8 cellular contexts compared by ENCODE assay signal in the genomic region with DNA sequence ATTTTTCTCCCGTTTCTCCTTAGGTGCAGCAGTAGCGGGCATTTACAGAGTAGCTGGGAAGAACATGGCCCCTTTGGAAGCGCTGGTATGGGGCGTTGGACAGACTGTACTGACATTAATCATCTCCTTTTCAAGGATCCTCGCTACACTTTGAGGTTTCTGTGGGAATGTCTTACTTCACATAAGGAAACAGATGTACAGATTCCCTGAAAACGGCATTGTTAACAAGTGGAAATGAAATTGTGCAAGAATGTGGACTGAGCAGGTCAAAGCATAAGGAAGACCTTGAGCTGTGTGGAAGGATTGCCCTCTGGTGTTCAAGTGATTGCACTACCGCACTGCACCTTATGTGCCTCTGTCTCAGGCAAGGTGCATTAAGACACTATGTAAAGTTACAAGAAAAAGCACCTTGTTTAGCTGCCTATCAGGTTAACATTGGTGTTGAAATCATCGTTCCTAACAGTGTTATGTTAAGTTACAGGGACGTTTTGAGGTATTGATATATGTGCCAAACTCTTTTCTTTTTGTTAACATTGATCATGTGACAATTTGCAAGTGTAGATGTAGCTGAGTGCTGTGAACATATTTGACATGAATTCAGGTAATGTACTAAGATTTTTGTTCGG. TPM values are rescaled to one million over a fixed set of nuclear protein-coding genes. Genes with fewer than 3 reads are reported as not detected.
DNase-seq lines count a peak whose midpoint lies in the region; ATAC-seq, FAIRE-seq and TF ChIP-seq lines count a peak whose summit lies in the region.

No MANE protein-coding gene starts in this region.

- intact Hi-C loops in Right ventricle myocardium inferior (cut with DNase I) (loop anchor here (2.0 to 5.0 kb wide), 2 partner anchors 78 to 431 kb away; no protein-coding TSS in a partner anchor), cardiac septum (cut with DNase I) (loop anchor here (10.0 kb wide), 1 partner anchor 621 kb away; no protein-coding TSS in a partner anchor), K562 (cut with micrococcal nuclease) (loop anchor here (1.0 to 10.0 kb wide), 6 partner anchors 79 to 621 kb away; no protein-coding TSS in a partner anchor)

- H3K79me2 ChIP-seq in K562 (ENCODE audit: control insufficient read depth, insufficient read depth, low read length), result no peaks in the 10 kb centered on the region

- POLR2A ChIA-PET in K562 (lab: Yijun Ruan, JAX), result interaction anchor here (0.6 to 1.1 kb wide), 7 partner anchors 11 to 1002 kb away, joined by 3 read pairs; no protein-coding TSS in a partner anchor

- H3K4me1 ChIP-seq in K562 (replicated peaks in 1 of 2; ENCODE audit: control insufficient read depth in 2 of 2, insufficient read depth in 2 of 2, low read length in 2 of 2), result no peaks in the 10 kb centered on the region
- H3K4me1 ChIP-seq in iPS DF 6.9 (ENCODE audit: control insufficient read depth, insufficient read depth, low read length), result no peaks in the 10 kb centered on the region

- TF ChIP-seq CTCF in NB4 (IDR thresholded peaks at IDR 0.05; ENCODE audit: low read depth, low read length) (peak; percentile 95), K562 (IDR thresholded peaks at IDR 0.05 in 2 of 3, conservative IDR thresholded peaks at IDR 0.05 in 1 of 3; ENCODE audit: insufficient read depth in 2 of 3, low read depth in 1 of 3, low read length in 3 of 3) (peak; percentile 85 to 95 (median 93))

- no TSS peak for BruUV-seq in K562 (replicated peaks; lab: Mats Ljungman, UMichigan)

- in situ Hi-C loops in K562 (cut with MboI), result no loop called here

- H3K9me1 ChIP-seq in K562 (ENCODE audit: control insufficient read depth, insufficient read depth, low read length), result no peaks in the 10 kb centered on the region

- DNase-seq in Right ventricle myocardium inferior (ENCODE audit: missing footprints), result no peak
- DNase-seq in cardiac septum (ENCODE audit: low spot score), result no peak
- peak; percentile 88 for DNase-seq in NB4 (ENCODE audit: low read depth)
- DNase-seq in SW480 (ENCODE audit: low spot score), result peak; percentile 53
- peak; percentile 63 to 80 (median 68) for DNase-seq in K562 (ENCODE audit: extremely low read depth in 1 of 4, low spot score in 3 of 4)
- peak; percentile 58 for DNase-seq in iPS DF 6.9 (ENCODE audit: low read depth, low spot score)
- DNase-seq in stimulated activated CD4-positive, alpha-beta T cell treated with anti-CD3 and anti-CD28 coated beads, Interleukin-12 subunit alpha, Interleukin-12 subunit beta, amount 100 ng/mL, for 4 hours, result peak; percentile 12

- no peaks in the 10 kb centered on the region for H4K20me1 ChIP-seq in K562 (replicated peaks; ENCODE audit: control insufficient read depth, insufficient read depth, low read length)

- peak; percentile 90 for ATAC-seq in Right ventricle myocardium inferior
- ATAC-seq in HG02610 (IDR thresholded peaks at IDR 0.05; ENCODE audit: unreplicated experiment), result peak; percentile 99
- ATAC-seq in K562, result peak; percentile 100

- TF ChIP-seq POLR2A in NB4 (IDR thresholded peaks at IDR 0.05; ENCODE audit: extremely low read depth, insufficient read length) (no peak), K562 (conservative IDR thresholded peaks at IDR 0.05) (no peak)

- 8% methylated on average over 10 of the region's 10 CpGs for WGBS in K562 (ENCODE audit: insufficient coverage, low coverage, missing lambda C conversion rate)
- no CpG with 5 or more reads among the region's 10 CpGs for WGBS in iPS DF 6.9 (ENCODE audit: insufficient coverage, insufficient read length)

- peak; percentile 94 to 95 for TF ChIP-seq RAD21 in K562 (CRISPR knock-in tag; conservative IDR thresholded peaks at IDR 0.05 in 1 of 2, IDR thresholded peaks at IDR 0.05 in 1 of 2)

- CTCF ChIA-PET in K562 (lab: Yijun Ruan, JAX; ENCODE audit: low intra/inter-chr PET ratio), result interaction anchor here (0.6 to 1.5 kb wide), 6 partner anchors 432 to 1097 kb away, joined by 3 to 6 read pairs (median 4); no protein-coding TSS in a partner anchor

- H3K4me3 ChIP-seq in NB4 (ENCODE audit: low read depth, low read length) (no peak overlapping the region), K562 (no peak overlapping the region), iPS DF 6.9 (ENCODE audit: low read length) (no peak overlapping the region)

- 0 out of 2 replicates have a peak overlapping the region, but pooled peaks have one; percentile 18 for H2AFZ ChIP-seq in K562 (ENCODE audit: low read depth, low read length)

- peaks cover 2 to 3% of the 10 kb centered on the region in 2 experiments; a peak in 1 of 5 replicates for H3K27me3 ChIP-seq in K562 (ENCODE audit: control insufficient read depth in 2 of 2, insufficient read depth in 2 of 2, low read length in 2 of 2)
- no peaks in the 10 kb centered on the region for H3K27me3 ChIP-seq in iPS DF 6.9 (ENCODE audit: control insufficient read depth, insufficient read depth, low read length)

- FAIRE-seq in K562 (lab: Jason Lieb, UNC), result peak; percentile 97

- H3K36me3 ChIP-seq in K562 (ENCODE audit: control insufficient read depth, insufficient read depth, low read length) (no peaks in the 10 kb centered on the region), iPS DF 6.9 (ENCODE audit: control insufficient read depth, insufficient read depth, low read length) (no peaks in the 10 kb centered on the region)

- no peak overlapping the region for H3K4me2 ChIP-seq in K562 (ENCODE audit: insufficient read depth, low read length)

- H3K27ac ChIP-seq in K562 (ENCODE audit: extremely low read depth, low read depth, low read length), result no peak overlapping the region
- H3K27ac ChIP-seq in iPS DF 6.9 (ENCODE audit: low read length), result no peak overlapping the region

- no peak for TF ChIP-seq EP300 in K562 (IDR thresholded peaks at IDR 0.05; ENCODE audit: low read length)

- no peaks in the 10 kb centered on the region for H3K9me3 ChIP-seq in K562 (replicated peaks; ENCODE audit: control insufficient read depth, insufficient read depth, low read depth, low read length)
- H3K9me3 ChIP-seq in iPS DF 6.9 (ENCODE audit: control insufficient read depth, insufficient read depth, low read length), result no peaks in the 10 kb centered on the region

- H3K9ac ChIP-seq in K562 (ENCODE audit: insufficient read depth in 1 of 2, low read depth in 2 of 2, low read length in 2 of 2), result no peak overlapping the region

TF ChIP-seq in K562, 482 proteins besides CTCF, POLR2A, EP300 and RAD21 (continues in another document):
- TF ChIP-seq, protein P1, sequence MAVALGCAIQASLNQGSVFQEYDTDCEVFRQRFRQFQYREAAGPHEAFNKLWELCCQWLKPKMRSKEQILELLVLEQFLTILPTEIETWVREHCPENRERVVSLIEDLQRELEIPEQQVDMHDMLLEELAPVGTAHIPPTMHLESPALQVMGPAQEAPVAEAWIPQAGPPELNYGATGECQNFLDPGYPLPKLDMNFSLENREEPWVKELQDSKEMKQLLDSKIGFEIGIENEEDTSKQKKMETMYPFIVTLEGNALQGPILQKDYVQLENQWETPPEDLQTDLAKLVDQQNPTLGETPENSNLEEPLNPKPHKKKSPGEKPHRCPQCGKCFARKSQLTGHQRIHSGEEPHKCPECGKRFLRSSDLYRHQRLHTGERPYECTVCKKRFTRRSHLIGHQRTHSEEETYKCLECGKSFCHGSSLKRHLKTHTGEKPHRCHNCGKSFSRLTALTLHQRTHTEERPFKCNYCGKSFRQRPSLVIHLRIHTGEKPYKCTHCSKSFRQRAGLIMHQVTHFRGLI (CRISPR knock-in tag; IDR thresholded peaks at IDR 0.05), result no peak
- TF ChIP-seq BACH1 (tag; IDR thresholded peaks at IDR 0.05) (no peak), ZNF316 (IDR thresholded peaks at IDR 0.05) (no peak), SMARCE1 (IDR thresholded peaks at IDR 0.05) (no peak), CSDE1 (IDR thresholded peaks at IDR 0.05) (no peak), SMARCB1 (IDR thresholded peaks at IDR 0.05; ENCODE audit: insufficient read length, low read depth) (no peak)

RNA-seq across cellular contexts. Expression of a gene that starts 38.0 kb away (rescaled TPM):
- 4.8 TPM for total RNA-seq in Right ventricle myocardium inferior
- total RNA-seq in cardiac septum, result 4.2 TPM
- 0.09 and 0.16 TPM in 2 replicates for total RNA-seq in K562 (2011; cell fraction: chromatin; rRNA removed; ENCODE audit: low replicate concordance)
- 0.13 TPM in 1 of 2 replicates, not detected in the other for total RNA-seq in K562 (2011; cell fraction: nucleolus; rRNA removed)
- 0.07 and 0.23 TPM in 2 replicates for total RNA-seq in K562 (2011; cell fraction: nucleoplasm; rRNA removed)
- 0.05 and 0.08 TPM in 2 replicates for total RNA-seq in K562 (2014; rRNA removed)
- 0.07 and 0.10 TPM in 2 replicates for total RNA-seq in K562 (2014; rRNA removed; fragmentation: Illumina TruSeq; extraction: Trizol)
- total RNA-seq in K562 (2015; rRNA removed; fragmentation: Illumina TruSeq; extraction: Trizol), result 0.08 and 0.11 TPM in 2 replicates
- total RNA-seq in K562 (2021), result 0.07 and 0.13 TPM in 2 replicates
- 0.07 and 0.11 TPM in 2 replicates for polyA plus RNA-seq in K562 (2011; rRNA removed)
- 0.01 and 0.04 TPM in 2 replicates for polyA plus RNA-seq in K562 (2011; cell fraction: cytosol; rRNA removed)
- polyA plus RNA-seq in K562 (2011; cell fraction: nucleus; rRNA removed), result 0.04 TPM in 2 replicates
- 0.12 and 0.13 TPM in 2 replicates for polyA plus RNA-seq in K562 (2012)
- polyA plus RNA-seq in K562 (2014; fragmentation: Illumina TruSeq; extraction: Trizol), result 0.04 and 0.06 TPM in 2 replicates
- polyA plus RNA-seq in K562 (2014; fragmentation: Nextera tagmentation; extraction: Ambion mirVana), result under 1 TPM; 0.03 to 0.10 TPM
- polyA plus RNA-seq in K562 (2014; rRNA removed), result 0.03 and 0.07 TPM in 2 replicates
- polyA minus RNA-seq in K562 (2011; rRNA and poly(A)+ RNA removed), result 0.30 and 0.49 TPM in 2 replicates
- polyA minus RNA-seq in K562 (2011; cell fraction: cytosol; rRNA and poly(A)+ RNA removed), result not detected in 2 replicates
- 0.11 and 0.13 TPM in 2 replicates for polyA minus RNA-seq in K562 (2011; cell fraction: nucleus; rRNA and poly(A)+ RNA removed)

Comparison
In these comparisons a context has a peak if more than half of its experiments do, and no peak if none do; other contexts are left out.
1. DNase-seq: peak in NB4 (single experiment), SW480 (single experiment), K562 (4 of 4), iPS DF 6.9 (single experiment) and stimulated activated CD4-positive, alpha-beta T cell treated with anti-CD3 and anti-CD28 coated beads, Interleukin-12 subunit alpha, Interleukin-12 subunit beta, amount 100 ng/mL, for 4 hours (single experiment); none in Right ventricle myocardium inferior (single experiment) and cardiac septum (single experiment).
2. Peak in every context shown above with its lines, with median percentiles within 50 percentile points of each other: ATAC-seq.